8 cellular contexts compared by ENCODE assay signal in the genomic region with DNA sequence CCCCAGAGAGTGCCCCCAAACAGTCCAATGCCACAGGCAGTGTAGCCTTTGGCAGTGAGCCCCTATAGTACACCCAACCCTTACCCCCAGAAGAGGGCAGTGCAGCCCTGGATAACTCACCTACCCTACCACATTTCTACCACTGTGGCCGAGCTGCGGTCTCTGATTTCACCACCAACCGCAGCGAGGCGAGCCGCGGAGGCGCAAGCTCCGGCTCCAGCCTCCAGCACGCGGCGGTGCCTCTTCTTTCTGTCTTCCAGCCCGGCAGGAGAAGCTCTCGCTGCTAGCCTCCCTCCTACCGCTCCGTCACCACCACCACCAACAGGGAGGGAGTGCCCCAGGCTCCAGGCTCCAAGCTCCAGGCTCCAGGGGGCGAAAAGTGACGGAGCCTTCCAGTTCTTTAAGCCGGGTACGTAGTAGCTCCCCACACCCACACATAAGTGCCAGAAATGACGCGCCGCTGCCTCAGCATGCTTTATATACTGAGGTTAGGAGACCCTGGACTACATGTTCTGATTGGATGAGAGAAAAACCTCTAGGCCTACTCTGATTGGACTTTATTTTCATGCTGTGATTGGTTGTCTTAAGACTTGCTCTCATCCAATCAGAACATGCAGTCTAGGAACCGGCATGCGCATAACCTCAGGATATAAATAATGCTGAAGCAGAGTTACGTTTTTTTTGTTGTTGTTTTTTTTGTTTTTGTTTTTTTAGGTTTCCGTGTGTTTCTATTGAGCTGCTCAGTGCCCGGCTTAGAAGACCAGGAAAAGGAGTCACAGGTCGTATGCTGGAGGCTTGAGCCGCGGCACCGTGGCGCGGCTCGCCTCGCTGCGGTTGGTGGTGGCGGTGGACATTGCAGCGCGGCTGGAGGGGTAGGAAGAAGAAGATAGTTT. TPM values are rescaled to one million over a fixed set of nuclear protein-coding genes. Genes with fewer than 3 reads are reported as not detected.
DNase-seq lines count a peak whose midpoint lies in the region; ATAC-seq and TF ChIP-seq lines count a peak whose summit lies in the region.

TSS of gene PCAT7 (plus strand) at position 645 of the 893 bp plus-strand sequence.

- H3K4me1 ChIP-seq in iPS-15b (ENCODE audit: control insufficient read depth, insufficient read depth, low read length), result no peaks in the 10 kb centered on the region
- H3K4me1 ChIP-seq in uterus, result no peaks in the 10 kb centered on the region

- no peaks in the 10 kb centered on the region for H3K36me3 Mint-ChIP-seq in activated T-helper 17 cell treated with anti-CD3 and anti-CD28 coated beads, Interleukin-2, amount 50 U/mL, for 72 hours (ENCODE audit: low read depth)

- H3K9me3 ChIP-seq in iPS-15b (ENCODE audit: control insufficient read depth, insufficient read depth, low read length), result no peaks in the 10 kb centered on the region
- no peaks in the 10 kb centered on the region for H3K9me3 ChIP-seq in uterus

- no peak for TF ChIP-seq POLR2A in uterus (IDR thresholded peaks at IDR 0.05)

- H3K9ac ChIP-seq in iPS-15b (ENCODE audit: low read depth, low read length), result peak within 1 kb of the TSS; percentile 81

- intact Hi-C loops in uterus (cut with DNase I; ENCODE audit: low total_unique reads), result no loop called here

- no peak within 1 kb of the TSS for H3K27ac Mint-ChIP-seq in activated T-helper 17 cell treated with anti-CD3 and anti-CD28 coated beads, Interleukin-2, amount 50 U/mL, for 72 hours

- no peaks in the 10 kb centered on the region for H3K4me1 Mint-ChIP-seq in activated T-helper 17 cell treated with anti-CD3 and anti-CD28 coated beads, Interleukin-2, amount 50 U/mL, for 72 hours

- ATAC-seq in activated T-helper 17 cell treated with anti-CD3 and anti-CD28 coated beads, Interleukin-2, amount 50 U/mL, for 72 hours (replicated peaks), result peak; percentile 90

- peak in 1 of 4 experiments; percentile 27 for TF ChIP-seq CTCF in uterus (IDR thresholded peaks at IDR 0.05)

- DNase-seq in COLO829 (ENCODE audit: low spot score) (peak; percentile 60), HUDEP-2 (lab: John Stamatoyannopoulos, UW; ENCODE audit: unreplicated experiment in 76 of 76) (peak in 66 of 76 experiments; percentile 23 to 88 (median 64)), NCI-H748 (lab: John Stamatoyannopoulos, UW; ENCODE audit: unreplicated experiment) (peak; percentile 94), uterus (no peak)
- peak; percentile 53 for DNase-seq in stimulated activated CD4-positive, alpha-beta T cell treated with anti-CD3 and anti-CD28 coated beads, Interleukin-15, amount 100 ng/mL, for 24 hours
- no peak for DNase-seq in activated effector memory CD4-positive, alpha-beta T cell treated with Interleukin-2 at 50 U/mL for 16 hours

- no peak within 1 kb of the TSS for H3K4me3 Mint-ChIP-seq in activated T-helper 17 cell treated with anti-CD3 and anti-CD28 coated beads, Interleukin-2, amount 50 U/mL, for 72 hours

- no peaks in the 10 kb centered on the region for H3K9me3 Mint-ChIP-seq in activated T-helper 17 cell treated with anti-CD3 and anti-CD28 coated beads, Interleukin-2, amount 50 U/mL, for 72 hours

- H3K4me3 ChIP-seq in iPS-15b (ENCODE audit: low read depth, low read length) (peak within 1 kb of the TSS; percentile 87), uterus (no peak within 1 kb of the TSS)

- H3K27ac ChIP-seq in uterus, result no peak within 1 kb of the TSS

- no peaks in the 10 kb centered on the region for H3K27me3 ChIP-seq in iPS-15b (ENCODE audit: control insufficient read depth, insufficient read depth, low read length)
- H3K27me3 ChIP-seq in uterus, result no peaks in the 10 kb centered on the region

- H3K36me3 ChIP-seq in iPS-15b (ENCODE audit: control insufficient read depth, insufficient read depth, low read length) (peaks cover 7% of the 10 kb centered on the region), uterus (no peaks in the 10 kb centered on the region)

- peaks cover 15% of the 10 kb centered on the region for H3K27me3 Mint-ChIP-seq in activated T-helper 17 cell treated with anti-CD3 and anti-CD28 coated beads, Interleukin-2, amount 50 U/mL, for 72 hours

RNA-seq across cellular contexts. Expression of gene PCAT7, which starts in this region (rescaled TPM):
- not detected for total RNA-seq in activated T-helper 17 cell treated with anti-CD3 and anti-CD28 coated beads, Interleukin-2, amount 50 U/mL, for 72 hours
- total RNA-seq in uterus, result not detected

Comparison
In these comparisons a context has a peak if more than half of its experiments do, and no peak if none do; other contexts are left out.
1. Peak in ATAC-seq in activated T-helper 17 cell treated with anti-CD3 and anti-CD28 coated beads, Interleukin-2, amount 50 U/mL, for 72 hours; RNA of the gene not detected or under 1 TPM.
2. DNase-seq: peak in COLO829 (single experiment), HUDEP-2 (66 of 76), NCI-H748 (single experiment) and stimulated activated CD4-positive, alpha-beta T cell treated with anti-CD3 and anti-CD28 coated beads, Interleukin-15, amount 100 ng/mL, for 24 hours (single experiment); none in activated effector memory CD4-positive, alpha-beta T cell treated with Interleukin-2 at 50 U/mL for 16 hours (single experiment) and uterus (0 of 2).